ENCODE assay signal across 20 cellular contexts in genomic region chr19:33468361-33469170, GRCh38. TPM values are rescaled to one million over a fixed set of nuclear protein-coding genes. Genes with fewer than 3 reads are reported as not detected.
DNase-seq lines count a peak whose midpoint lies in the region; ATAC-seq, FAIRE-seq and TF ChIP-seq lines count a peak whose summit lies in the region.
"Had no signal": no experiment of that assay in that cellular context is flagged by ENCODE, and none has a peak within 500 bp of the region (broad histone marks: within the 10 kb centered on the region; RNA-seq: fewer than 3 reads in every experiment).

No MANE protein-coding gene starts in this region.

- H3K36me3 ChIP-seq in A673 (ENCODE audit: insufficient read depth, low read length, poor library complexity, severe bottlenecking) (no peaks in the 10 kb centered on the region), endodermal cell (ENCODE audit: control insufficient read depth, insufficient read depth, low read length) (peaks cover under 1% of the 10 kb centered on the region)

- H3K27me3 Mint-ChIP-seq in endodermal cell (ENCODE audit: insufficient read depth): no peaks in the 10 kb centered on the region
- H3K27me3 Mint-ChIP-seq in neural crest cell (ENCODE audit: low read depth): no peaks in the 10 kb centered on the region
- no peaks in the 10 kb centered on the region for H3K27me3 Mint-ChIP-seq in MCF 10A (ENCODE audit: insufficient read depth, unreplicated experiment)
- no peaks in the 10 kb centered on the region for H3K27me3 Mint-ChIP-seq in activated naive CD4-positive, alpha-beta T cell treated with anti-CD3 and anti-CD28 coated beads for 36 hours (ENCODE audit: low read depth)
- H3K27me3 Mint-ChIP-seq: activated CD4-positive, alpha-beta memory T cell treated with anti-CD3 and anti-CD28 coated beads for 36 hours; central memory CD8-positive, alpha-beta T cell; stimulated activated naive CD8-positive, alpha-beta T cell treated with anti-CD3 and anti-CD28 coated beads, Interleukin-15, Interleukin-2, amounts not matched to agents 100 ng/mL and 50 ng/mL, for 24 hours had no signal

- no peaks in the 10 kb centered on the region for H3K9me3 Mint-ChIP-seq in endodermal cell
- H3K9me3 Mint-ChIP-seq in neural crest cell: no peaks in the 10 kb centered on the region
- H3K9me3 Mint-ChIP-seq in MCF 10A (ENCODE audit: unreplicated experiment): no peaks in the 10 kb centered on the region
- H3K9me3 Mint-ChIP-seq in activated naive CD4-positive, alpha-beta T cell treated with anti-CD3 and anti-CD28 coated beads for 36 hours: no peaks in the 10 kb centered on the region
- H3K9me3 Mint-ChIP-seq: activated CD4-positive, alpha-beta memory T cell treated with anti-CD3 and anti-CD28 coated beads for 36 hours; central memory CD8-positive, alpha-beta T cell; stimulated activated naive CD8-positive, alpha-beta T cell treated with anti-CD3 and anti-CD28 coated beads, Interleukin-15, Interleukin-2, amounts not matched to agents 100 ng/mL and 50 ng/mL, for 24 hours; T-helper 1 cell treated with Interleukin-12 subunit alpha and Interleukin-12 subunit beta and Interleukin-4 antibody, amounts not matched to agents 30 μg/mL and 1 μg/mL, for 36 hours had no signal

- H3K4me3 Mint-ChIP-seq in endodermal cell (no peak overlapping the region), neural crest cell (no peak overlapping the region), MCF 10A (ENCODE audit: unreplicated experiment) (no peak overlapping the region)
- no peak overlapping the region for H3K4me3 Mint-ChIP-seq in activated naive CD4-positive, alpha-beta T cell treated with anti-CD3 and anti-CD28 coated beads for 36 hours
- H3K4me3 Mint-ChIP-seq: activated CD4-positive, alpha-beta memory T cell treated with anti-CD3 and anti-CD28 coated beads for 36 hours; central memory CD8-positive, alpha-beta T cell; stimulated activated naive CD8-positive, alpha-beta T cell treated with anti-CD3 and anti-CD28 coated beads, Interleukin-15, Interleukin-2, amounts not matched to agents 100 ng/mL and 50 ng/mL, for 24 hours; T-helper 1 cell treated with Interleukin-12 subunit alpha and Interleukin-12 subunit beta and Interleukin-4 antibody, amounts not matched to agents 30 μg/mL and 1 μg/mL, for 36 hours had no signal

- TF ChIP-seq CTCF in A673 (conservative IDR thresholded peaks at IDR 0.05; ENCODE audit: low read depth, low read length): no peak
- no peak for TF ChIP-seq CTCF in endodermal cell (conservative IDR thresholded peaks at IDR 0.05)
- no peak for TF ChIP-seq CTCF in neural crest cell (conservative IDR thresholded peaks at IDR 0.05)
- TF ChIP-seq CTCF in MCF 10A (IDR thresholded peaks at IDR 0.05; ENCODE audit: unreplicated experiment): no peak

- no peaks in the 10 kb centered on the region for H3K9me3 ChIP-seq in A673 (ENCODE audit: low read depth, low read length, poor library complexity, severe bottlenecking)
- H3K9me3 ChIP-seq in endodermal cell (ENCODE audit: control insufficient read depth, low read length): no peaks in the 10 kb centered on the region

- DNase-seq in A673 (ENCODE audit: low spot score): peak; percentile 70
- DNase-seq in H54 (ENCODE audit: insufficient read length, low spot score): peak; percentile 56
- peak; percentile 39 for DNase-seq in endodermal cell
- DNase-seq in neural crest cell (ENCODE audit: low read depth, low spot score): no peak
- no peak for DNase-seq in MCF 10A (ENCODE audit: unreplicated experiment)
- no peak for DNase-seq in activated naive CD4-positive, alpha-beta T cell treated with anti-CD3 and anti-CD28 coated beads for 36 hours
- DNase-seq in activated CD4-positive, alpha-beta T cell treated with anti-CD3 and anti-CD28 coated beads, Interleukin-2, amount 50 U/mL, for 1 hour: no peak
- DNase-seq: activated CD4-positive, alpha-beta memory T cell treated with anti-CD3 and anti-CD28 coated beads for 36 hours; MV-4-11; NCI-H2081; right cardiac atrium; SIG-M5 had no signal

- peaks cover 14% of the 10 kb centered on the region for H3K4me1 ChIP-seq in A673 (ENCODE audit: insufficient read depth, low read length, poor library complexity, severe bottlenecking)
- no peaks in the 10 kb centered on the region for H3K4me1 ChIP-seq in endodermal cell (ENCODE audit: control insufficient read depth, insufficient read depth, low read length)

- no peak for TF ChIP-seq POLR2A in H54 (IDR thresholded peaks at IDR 0.05; ENCODE audit: low read depth, low read length)

- no peak for ATAC-seq in HG03442 (IDR thresholded peaks at IDR 0.05; ENCODE audit: unreplicated experiment)
- ATAC-seq: HCT116, right cardiac atrium had no signal

- CTCF ChIA-PET in A673 (lab: Charles Lee) (no interaction called here), MCF 10A (lab: Yijun Ruan, JAX) (interaction anchor here (0.6 kb wide), 1 partner anchor 624 kb away, joined by 3 read pairs; no protein-coding TSS in a partner anchor)
- CTCF ChIA-PET in activated naive CD4-positive, alpha-beta T cell treated with anti-CD3 and anti-CD28 coated beads for 36 hours (lab: Charles Lee): no interaction called here

- POLR2A ChIA-PET in A673 (lab: Charles Lee; ENCODE audit: low non-redundant PET) (interaction anchor here (0.5 kb wide), 1 partner anchor 20 kb away, joined by 3 read pairs; no protein-coding TSS in a partner anchor), MCF 10A (lab: Yijun Ruan, JAX) (interaction anchor here (0.7 kb wide), 1 partner anchor 199 kb away, joined by 3 read pairs; no protein-coding TSS in a partner anchor)

- H3K4me1 Mint-ChIP-seq in endodermal cell: no peaks in the 10 kb centered on the region
- H3K4me1 Mint-ChIP-seq in neural crest cell: peaks cover 2% of the 10 kb centered on the region
- peaks cover 9% of the 10 kb centered on the region for H3K4me1 Mint-ChIP-seq in MCF 10A (ENCODE audit: insufficient read depth, unreplicated experiment)
- H3K4me1 Mint-ChIP-seq in activated naive CD4-positive, alpha-beta T cell treated with anti-CD3 and anti-CD28 coated beads for 36 hours (ENCODE audit: low read depth): no peaks in the 10 kb centered on the region

- 93 to 94% methylated on average over 23 to 31 of the region's 31 CpGs for WGBS in endodermal cell (ENCODE audit: insufficient coverage in 1 of 2, insufficient read length in 1 of 2), 2 experiments

- H3K27ac ChIP-seq in A673 (ENCODE audit: low read depth, low read length, poor library complexity, severe bottlenecking): no peak overlapping the region
- no peak overlapping the region for H3K27ac ChIP-seq in endodermal cell (ENCODE audit: low read depth, low read length)
- H3K27ac ChIP-seq: hepatocyte, VCaP had no signal

- intact Hi-C loops in A673 (cut with micrococcal nuclease; ENCODE audit: unreplicated experiment): no loop called here
- intact Hi-C loops in MCF 10A (cut with micrococcal nuclease): no loop called here
- intact Hi-C loops in activated naive CD4-positive, alpha-beta T cell treated with anti-CD3 and anti-CD28 coated beads for 36 hours (cut with micrococcal nuclease): no loop called here

- FAIRE-seq in H54 (lab: Jason Lieb, UNC): no peak
- FAIRE-seq: GM19239 had no signal

- H3K9ac ChIP-seq in endodermal cell (ENCODE audit: extremely low read depth, low read length, poor library complexity, severe bottlenecking): no peak overlapping the region

- H3K27ac Mint-ChIP-seq in endodermal cell (no peak overlapping the region), neural crest cell (ENCODE audit: unreplicated experiment) (peak overlapping the region; percentile 67), MCF 10A (ENCODE audit: low read depth, unreplicated experiment) (no peak overlapping the region)
- no peak overlapping the region for H3K27ac Mint-ChIP-seq in activated naive CD4-positive, alpha-beta T cell treated with anti-CD3 and anti-CD28 coated beads for 36 hours
- H3K27ac Mint-ChIP-seq: activated CD4-positive, alpha-beta memory T cell treated with anti-CD3 and anti-CD28 coated beads for 36 hours; stimulated activated naive CD8-positive, alpha-beta T cell treated with anti-CD3 and anti-CD28 coated beads, Interleukin-15, Interleukin-2, amounts not matched to agents 100 ng/mL and 50 ng/mL, for 24 hours; T-helper 1 cell treated with Interleukin-12 subunit alpha and Interleukin-12 subunit beta and Interleukin-4 antibody, amounts not matched to agents 30 μg/mL and 1 μg/mL, for 36 hours had no signal

- no peak overlapping the region for H3K4me3 ChIP-seq in A673 (ENCODE audit: low read depth, low read length, poor library complexity, severe bottlenecking)
- H3K4me3 ChIP-seq in endodermal cell (ENCODE audit: low read length): no peak overlapping the region
- H3K4me3 ChIP-seq: hepatocyte had no signal

- H3K36me3 Mint-ChIP-seq in endodermal cell (ENCODE audit: low read depth) (peaks cover 7% of the 10 kb centered on the region), neural crest cell (ENCODE audit: low read depth) (no peaks in the 10 kb centered on the region), MCF 10A (ENCODE audit: insufficient read depth, unreplicated experiment) (no peaks in the 10 kb centered on the region)
- H3K36me3 Mint-ChIP-seq in activated naive CD4-positive, alpha-beta T cell treated with anti-CD3 and anti-CD28 coated beads for 36 hours (ENCODE audit: low read depth): no peaks in the 10 kb centered on the region
- H3K36me3 Mint-ChIP-seq: activated CD4-positive, alpha-beta memory T cell treated with anti-CD3 and anti-CD28 coated beads for 36 hours had no signal

- H3K27me3 ChIP-seq in A673 (replicated peaks; ENCODE audit: insufficient read depth, low read depth, low read length, poor library complexity): no peaks in the 10 kb centered on the region
- no peaks in the 10 kb centered on the region for H3K27me3 ChIP-seq in endodermal cell (ENCODE audit: control insufficient read depth, insufficient read depth, low read length, poor library complexity, severe bottlenecking)
- H3K27me3 ChIP-seq: hepatocyte had no signal

- no TSS peak for BruUV-seq in A673 (replicated peaks; lab: Mats Ljungman, UMichigan)
- no TSS peak for BruUV-seq in MCF 10A (replicated peaks; lab: Mats Ljungman, UMichigan)

RNA-seq across cellular contexts. Expression of gene PEPD, which starts 53.0 kb away (rescaled TPM):
- total RNA-seq in A673 (2021) (73.9 and 82.2 TPM in 2 replicates), endodermal cell (10 to 100 TPM; 52.2 to 67.9 TPM), neural crest cell (39.0 and 43.7 TPM in 2 replicates), MCF 10A (2022) (18.3 and 19.7 TPM in 2 replicates)
- 54.0 TPM for polyA plus RNA-seq in endodermal cell (2013, experiment 1 of 2)
- polyA plus RNA-seq in endodermal cell (2013, experiment 2 of 2): 42.9 TPM
- total RNA-seq in activated naive CD4-positive, alpha-beta T cell treated with anti-CD3 and anti-CD28 coated beads for 36 hours: 10 to 100 TPM; 31.9 to 35.8 TPM

Comparison
In these comparisons a context has a peak if more than half of its experiments do, and no peak if none do; other contexts are left out.
1. DNase-seq: peak in A673 (single experiment), H54 (single experiment) and endodermal cell (single experiment); none in neural crest cell (single experiment), MCF 10A (single experiment), activated naive CD4-positive, alpha-beta T cell treated with anti-CD3 and anti-CD28 coated beads for 36 hours (single experiment) and activated CD4-positive, alpha-beta T cell treated with anti-CD3 and anti-CD28 coated beads, Interleukin-2, amount 50 U/mL, for 1 hour (single experiment).